Comparison of ENCODE assay signal across 1 cellular context in genomic region chr11:111762981-111763643, GRCh38.
TF ChIP-seq lines count a peak whose summit lies in the region.

No MANE protein-coding gene starts in this region.

TF ChIP-seq in HepG2, 621 proteins besides CTCF, POLR2A, EP300 and RAD21 (continued from another document):
- TF ChIP-seq HINFP (CRISPR knock-in tag; IDR thresholded peaks at IDR 0.05; ENCODE audit: low read depth) (no peak), MTA1 (CRISPR knock-in tag; IDR thresholded peaks at IDR 0.05; ENCODE audit: borderline replicate concordance) (no peak), MNT (IDR thresholded peaks at IDR 0.05) (no peak)
